Comparison of ENCODE assay signal across 11 cellular contexts in genomic region chr2:74201596-74201995, GRCh38. TPM values are rescaled to one million over a fixed set of nuclear protein-coding genes. Genes with fewer than 3 reads are reported as not detected.
DNase-seq lines count a peak whose midpoint lies in the region; ATAC-seq, FAIRE-seq and TF ChIP-seq lines count a peak whose summit lies in the region.
"Had no signal": no experiment of that assay in that cellular context is flagged by ENCODE, and none has a peak within 500 bp of the region (broad histone marks: within the 10 kb centered on the region; RNA-seq: fewer than 3 reads in every experiment).

No MANE protein-coding gene starts in this region.

- H3K27ac Mint-ChIP-seq in CD4-positive, CD25-positive, alpha-beta regulatory T cell: peak overlapping the region in 2 of 3 donors; percentile 39 to 43
- H3K27ac Mint-ChIP-seq in astrocyte (ENCODE audit: unreplicated experiment): no peak overlapping the region

- H2AK5ac ChIP-seq in IMR-90 (ENCODE audit: low read depth, low read length): no peak overlapping the region
- H2AK5ac ChIP-seq in mesenchymal stem cell (ENCODE audit: low read length, severe bottlenecking): no peak overlapping the region

- no TSS peak for BruUV-seq in IMR-90 (replicated peaks; lab: Mats Ljungman, UMichigan)

- FAIRE-seq in astrocyte (lab: Jason Lieb, UNC): no peak

- H3K27ac ChIP-seq in CD4-positive, CD25-positive, alpha-beta regulatory T cell (ENCODE audit: insufficient read depth, low read length, poor library complexity, severe bottlenecking): peak overlapping the region; percentile 14
- H3K27ac ChIP-seq in IMR-90 (ENCODE audit: insufficient read depth, low read length) (peak overlapping the region; percentile 6; the same call in 1 of the 2 replicates), astrocyte (ENCODE audit: low read depth, low read length) (no peak overlapping the region), mesenchymal stem cell (ENCODE audit: low read length, poor library complexity, severe bottlenecking) (no peak overlapping the region)

- H3K9me1 ChIP-seq in IMR-90 (ENCODE audit: insufficient read depth, low read length): peaks cover 29% of the 10 kb centered on the region

- H2AFZ ChIP-seq in IMR-90 (replicated peaks; ENCODE audit: low read length, poor library complexity) (no peak overlapping the region), astrocyte (ENCODE audit: low read depth, low read length) (no peak overlapping the region), mesenchymal stem cell (ENCODE audit: low read depth, low read length) (no peak overlapping the region)

- POLR2A ChIA-PET in IMR-90 (lab: Charles Lee; ENCODE audit: unreplicated experiment): no interaction called here

- H2BK15ac ChIP-seq in IMR-90 (ENCODE audit: low read depth, low read length) (no peak overlapping the region), mesenchymal stem cell (ENCODE audit: low read depth, poor library complexity, severe bottlenecking) (no peak overlapping the region)

- peak overlapping the region; percentile 1 to 97 (median 64) for H3K4me3 Mint-ChIP-seq in CD4-positive, CD25-positive, alpha-beta regulatory T cell
- H3K4me3 Mint-ChIP-seq in astrocyte (ENCODE audit: unreplicated experiment): peak overlapping the region; percentile 95

- no peak overlapping the region for H2BK12ac ChIP-seq in mesenchymal stem cell (ENCODE audit: low read length in 2 of 2)

- peaks cover 8% of the 10 kb centered on the region for H3K36me3 Mint-ChIP-seq in CD4-positive, CD25-positive, alpha-beta regulatory T cell
- peaks cover 12% of the 10 kb centered on the region for H3K36me3 Mint-ChIP-seq in astrocyte (ENCODE audit: low read depth, unreplicated experiment)

- H3K18ac ChIP-seq in IMR-90 (ENCODE audit: low read depth, low read length) (no peak overlapping the region), mesenchymal stem cell (ENCODE audit: low read depth in 1 of 2, low read length in 2 of 2) (no peak overlapping the region)

- no peaks in the 10 kb centered on the region for H3K27me3 ChIP-seq in CD4-positive, CD25-positive, alpha-beta regulatory T cell (ENCODE audit: control insufficient read depth, insufficient read depth, low read length)
- H3K27me3 ChIP-seq in IMR-90 (ENCODE audit: control insufficient read depth, insufficient read depth, low read length): no peaks in the 10 kb centered on the region
- H3K27me3 ChIP-seq in astrocyte (ENCODE audit: insufficient read depth, low read length): no peaks in the 10 kb centered on the region
- H3K27me3 ChIP-seq in mesenchymal stem cell (ENCODE audit: control insufficient read depth in 1 of 2, insufficient read depth in 1 of 2, low read length in 2 of 2): no peaks in the 10 kb centered on the region

- H3K4me3 ChIP-seq in CD4-positive, CD25-positive, alpha-beta regulatory T cell (ENCODE audit: low read depth, low read length): peak overlapping the region; percentile 1
- H3K4me3 ChIP-seq in IMR-90 (ENCODE audit: insufficient read depth, low read depth, low read length): no peak overlapping the region
- H3K4me3 ChIP-seq in astrocyte (ENCODE audit: insufficient read depth, low read depth, low read length): no peak overlapping the region
- H3K4me3 ChIP-seq in mesenchymal stem cell (ENCODE audit: insufficient read depth in 1 of 2, low read depth in 1 of 2, low read length in 2 of 2): peak overlapping the region in 1 of 2 experiments; percentile 18

- TF ChIP-seq RAD21 in IMR-90 (IDR thresholded peaks at IDR 0.05; ENCODE audit: low read length): no peak

- no peaks in the 10 kb centered on the region for H3K9me3 Mint-ChIP-seq in CD4-positive, CD25-positive, alpha-beta regulatory T cell
- H3K9me3 Mint-ChIP-seq in astrocyte (ENCODE audit: unreplicated experiment): no peaks in the 10 kb centered on the region

- H4K91ac ChIP-seq in IMR-90 (ENCODE audit: insufficient read depth, low read depth, low read length) (no peak overlapping the region), mesenchymal stem cell (ENCODE audit: low read length) (no peak overlapping the region)

- no peak overlapping the region for H3K56ac ChIP-seq in IMR-90 (ENCODE audit: extremely low read depth, insufficient read depth, low read length)

- no peak overlapping the region for H2AK9ac ChIP-seq in IMR-90 (replicated peaks; ENCODE audit: low read depth, low read length, poor library complexity)

- no peak for DNase-seq in CD4-positive, CD25-positive, alpha-beta regulatory T cell
- DNase-seq in IMR-90 (peak; percentile 66), astrocyte (ENCODE audit: low read depth) (peak; percentile 20), mesenchymal stem cell (peak; percentile 33), NCI-H2196 treated with DMSO at 0.1 percent for 48 hours (lab: John Stamatoyannopoulos, UW; ENCODE audit: unreplicated experiment) (no peak)
- DNase-seq in activated CD8-positive, alpha-beta memory T cell treated with anti-CD3 and anti-CD28 coated beads for 24 hours: no peak
- DNase-seq: dermis blood vessel endothelial cell, NCI-H1105 treated with DMSO at 0.1 percent for 48 hours, T-helper 9 cell had no signal

- H3K36me3 ChIP-seq in CD4-positive, CD25-positive, alpha-beta regulatory T cell (ENCODE audit: control insufficient read depth, insufficient read depth, low read length): no peaks in the 10 kb centered on the region
- H3K36me3 ChIP-seq in IMR-90 (ENCODE audit: control insufficient read depth, insufficient read depth, low read length) (peaks cover 12% of the 10 kb centered on the region; the same call in 1 of the 2 replicates), astrocyte (ENCODE audit: insufficient read depth, low read length) (no peaks in the 10 kb centered on the region), mesenchymal stem cell (ENCODE audit: control insufficient read depth in 1 of 2, insufficient read depth in 2 of 2, low read depth in 1 of 2, low read length in 2 of 2) (peaks cover 6 to 13% of the 10 kb centered on the region in 2 experiments)

- H3K4me2 ChIP-seq in IMR-90 (ENCODE audit: low read depth, low read length) (peak overlapping the region; percentile 50; the same call in 1 of the 2 replicates), astrocyte (ENCODE audit: low read length) (peak overlapping the region; percentile 6), mesenchymal stem cell (ENCODE audit: low read length, poor library complexity, severe bottlenecking) (no peak overlapping the region)

- H3K23ac ChIP-seq in IMR-90 (ENCODE audit: low read depth, low read length): no peak overlapping the region
- H3K23ac ChIP-seq in mesenchymal stem cell (ENCODE audit: low read length in 2 of 2): no peak overlapping the region

- H4K20me1 ChIP-seq in IMR-90 (ENCODE audit: insufficient read depth, low read length) (peaks cover 73% of the 10 kb centered on the region), astrocyte (ENCODE audit: insufficient read depth, low read length) (peaks cover 69% of the 10 kb centered on the region)

- no peak overlapping the region for H4K8ac ChIP-seq in IMR-90 (ENCODE audit: low read depth in 2 of 2, low read length in 2 of 2)
- H4K8ac ChIP-seq in mesenchymal stem cell (ENCODE audit: low read length): no peak overlapping the region

- peaks cover 42% of the 10 kb centered on the region for H3K4me1 ChIP-seq in CD4-positive, CD25-positive, alpha-beta regulatory T cell (ENCODE audit: control insufficient read depth, insufficient read depth, low read length, poor library complexity, severe bottlenecking)
- peaks cover 12% of the 10 kb centered on the region for H3K4me1 ChIP-seq in IMR-90 (ENCODE audit: control insufficient read depth, insufficient read depth, low read length)
- H3K4me1 ChIP-seq in astrocyte (ENCODE audit: insufficient read depth, low read length): peaks cover 11% of the 10 kb centered on the region
- peaks cover 8% of the 10 kb centered on the region for H3K4me1 ChIP-seq in mesenchymal stem cell (ENCODE audit: control insufficient read depth, insufficient read depth, low read depth, low read length)

- peaks cover 12 to 62% of the 10 kb centered on the region in 2 experiments; a peak in 3 of 4 replicates for H3K79me1 ChIP-seq in IMR-90 (ENCODE audit: low read depth in 1 of 2, low read length in 2 of 2)
- no peaks in the 10 kb centered on the region for H3K79me1 ChIP-seq in mesenchymal stem cell (replicated peaks; ENCODE audit: low read length, poor library complexity, severe bottlenecking)

- CTCF ChIA-PET in IMR-90 (lab: Yijun Ruan, JAX): no interaction called here

- H3K14ac ChIP-seq in IMR-90 (replicated peaks; ENCODE audit: low read depth, low read length) (no peak overlapping the region), mesenchymal stem cell (ENCODE audit: low read length in 2 of 2) (no peak overlapping the region)

- no peak overlapping the region for H3K4ac ChIP-seq in IMR-90 (ENCODE audit: low read depth, low read length)
- no peak overlapping the region for H3K4ac ChIP-seq in mesenchymal stem cell (ENCODE audit: low read depth in 1 of 2, low read length in 2 of 2)

- H2BK120ac ChIP-seq in IMR-90 (ENCODE audit: low read depth, low read length) (no peak overlapping the region), mesenchymal stem cell (ENCODE audit: low read depth, low read length) (no peak overlapping the region)

- H3K9ac ChIP-seq in IMR-90 (ENCODE audit: low read depth, low read length) (no peak overlapping the region), astrocyte (ENCODE audit: low read length) (no peak overlapping the region), mesenchymal stem cell (ENCODE audit: low read length) (peak overlapping the region; percentile 60)

- in situ Hi-C loops in IMR-90 (cut with MboI; ENCODE audit: low sequenced_read_pairs): no loop called here

- no peak overlapping the region for H2BK20ac ChIP-seq in IMR-90 (ENCODE audit: low read depth, low read length)

- intact Hi-C loops in IMR-90 (cut with micrococcal nuclease): no loop called here

- peaks cover 43 to 73% (median 60%) of the 10 kb centered on the region in 4 donors for H3K4me1 Mint-ChIP-seq in CD4-positive, CD25-positive, alpha-beta regulatory T cell
- H3K4me1 Mint-ChIP-seq in astrocyte (ENCODE audit: low read depth, unreplicated experiment): peaks cover 25% of the 10 kb centered on the region

- H2BK5ac ChIP-seq in IMR-90 (ENCODE audit: low read depth, low read length, poor library complexity, severe bottlenecking) (no peak overlapping the region), mesenchymal stem cell (ENCODE audit: low read depth, low read length, poor library complexity, severe bottlenecking) (no peak overlapping the region)

- WGBS in IMR-90 (ENCODE audit: extremely low coverage in 2 of 2, insufficient read length in 1 of 2), 2 experiments: no CpG with 5 or more reads among the region's 1 CpG
- 17% methylated on average over 1 of the region's 1 CpG for whole genome bisulfite sequencing in mesenchymal stem cell

- dilution Hi-C loops in IMR-90 (cut with HindIII; ENCODE audit: low sequenced_read_pairs, unreplicated experiment): no loop called here

- TF ChIP-seq POLR2A in IMR-90 (IDR thresholded peaks at IDR 0.05; ENCODE audit: low read depth, low read length): no peak

- TF ChIP-seq CTCF in IMR-90 (conservative IDR thresholded peaks at IDR 0.05; ENCODE audit: low read depth, low read length) (no peak), astrocyte (IDR thresholded peaks at IDR 0.05; ENCODE audit: insufficient read depth, low read depth, low read length) (no peak)

- no peak overlapping the region for H4K5ac ChIP-seq in IMR-90 (ENCODE audit: low read depth, low read length)

- H3K27me3 Mint-ChIP-seq in CD4-positive, CD25-positive, alpha-beta regulatory T cell: no peaks in the 10 kb centered on the region
- H3K27me3 Mint-ChIP-seq in astrocyte (ENCODE audit: low read depth, unreplicated experiment): no peaks in the 10 kb centered on the region

- ATAC-seq in CD4-positive, CD25-positive, alpha-beta regulatory T cell (ENCODE audit: low read depth in 2 of 2): no peak
- ATAC-seq in IMR-90 (ENCODE audit: low read depth) (no peak), HG03571 (IDR thresholded peaks at IDR 0.05; ENCODE audit: unreplicated experiment) (no peak), GM18502 (IDR thresholded peaks at IDR 0.05; ENCODE audit: poor library complexity, unreplicated experiment) (no peak)

- peaks cover 81% of the 10 kb centered on the region for H3K79me2 ChIP-seq in astrocyte (ENCODE audit: insufficient read depth, low read length)

- H3K9me3 ChIP-seq in CD4-positive, CD25-positive, alpha-beta regulatory T cell (ENCODE audit: control insufficient read depth in 2 of 2, low read length in 2 of 2): no peaks in the 10 kb centered on the region
- H3K9me3 ChIP-seq in IMR-90 (ENCODE audit: control insufficient read depth, insufficient read depth, low read length) (no peaks in the 10 kb centered on the region), astrocyte (ENCODE audit: insufficient read depth, low read depth, low read length) (no peaks in the 10 kb centered on the region), mesenchymal stem cell (ENCODE audit: control insufficient read depth, low read length) (no peaks in the 10 kb centered on the region)

RNA-seq across cellular contexts. Expression of gene MTHFD2, which starts 3.2 kb away (rescaled TPM):
- 48.1 TPM for total RNA-seq in CD4-positive, CD25-positive, alpha-beta regulatory T cell
- 10 to 100 TPM; 18.5 to 36.6 (median 26.5) TPM for polyA plus RNA-seq in CD4-positive, CD25-positive, alpha-beta regulatory T cell
- total RNA-seq in IMR-90 (2012; rRNA removed) (122 and 136 TPM in 2 replicates), astrocyte (350 and 365 TPM in 2 replicates)
- polyA plus RNA-seq in IMR-90 (2012; rRNA removed): 53.5 and 66.8 TPM in 2 replicates
- polyA plus RNA-seq in IMR-90 (2012; cell fraction: cytosol; rRNA removed): 38.4 and 49.1 TPM in 2 replicates
- polyA plus RNA-seq in IMR-90 (2012; cell fraction: nucleus; rRNA removed; ENCODE audit: low replicate concordance): 19.4 and 53.4 TPM in 2 replicates
- polyA plus RNA-seq in mesenchymal stem cell (2013, experiment 1 of 2): 88.7 TPM
- 89.4 TPM for polyA plus RNA-seq in mesenchymal stem cell (2013, experiment 2 of 2)

RNA-seq across cellular contexts. Expression of gene MOB1A, which starts 22.9 kb away (rescaled TPM):
- total RNA-seq in CD4-positive, CD25-positive, alpha-beta regulatory T cell: 161 TPM
- polyA plus RNA-seq in CD4-positive, CD25-positive, alpha-beta regulatory T cell: 100 to 1,000 TPM; 152 to 209 (median 166) TPM
- total RNA-seq in IMR-90 (2012; rRNA removed) (60.8 and 105 TPM in 2 replicates), astrocyte (107 and 116 TPM in 2 replicates)
- 15.4 and 21.0 TPM in 2 replicates for polyA plus RNA-seq in IMR-90 (2012; rRNA removed)
- 6.4 and 7.5 TPM in 2 replicates for polyA plus RNA-seq in IMR-90 (2012; cell fraction: cytosol; rRNA removed)
- polyA plus RNA-seq in IMR-90 (2012; cell fraction: nucleus; rRNA removed; ENCODE audit: low replicate concordance): 3.8 and 13.8 TPM in 2 replicates
- polyA plus RNA-seq in mesenchymal stem cell (2013, experiment 1 of 2): 51.8 TPM
- polyA plus RNA-seq in mesenchymal stem cell (2013, experiment 2 of 2): 52.4 TPM

RNA-seq across cellular contexts. Expression of gene BOLA3, which starts 53.9 kb away (rescaled TPM):
- total RNA-seq in CD4-positive, CD25-positive, alpha-beta regulatory T cell: 12.1 TPM
- 10 to 100 TPM; 60.4 to 76.4 (median 67.3) TPM for polyA plus RNA-seq in CD4-positive, CD25-positive, alpha-beta regulatory T cell
- total RNA-seq in IMR-90 (2012; rRNA removed) (13.3 and 36.4 TPM in 2 replicates), astrocyte (42.4 and 48.8 TPM in 2 replicates)
- polyA plus RNA-seq in IMR-90 (2012; rRNA removed): 39.5 and 46.5 TPM in 2 replicates
- 24.7 and 34.8 TPM in 2 replicates for polyA plus RNA-seq in IMR-90 (2012; cell fraction: cytosol; rRNA removed)
- 3.3 and 13.2 TPM in 2 replicates for polyA plus RNA-seq in IMR-90 (2012; cell fraction: nucleus; rRNA removed; ENCODE audit: low replicate concordance)
- 70.7 TPM for polyA plus RNA-seq in mesenchymal stem cell (2013, experiment 1 of 2)
- polyA plus RNA-seq in mesenchymal stem cell (2013, experiment 2 of 2): 74.6 TPM

Comparison
In these comparisons a context has a peak if more than half of its experiments do, and no peak if none do; other contexts are left out.
1. DNase-seq: peak in IMR-90 (single experiment), astrocyte (single experiment) and mesenchymal stem cell (single experiment); none in CD4-positive, CD25-positive, alpha-beta regulatory T cell (0 of 3), NCI-H2196 treated with DMSO at 0.1 percent for 48 hours (single experiment) and activated CD8-positive, alpha-beta memory T cell treated with anti-CD3 and anti-CD28 coated beads for 24 hours (single experiment).
2. H3K27ac ChIP-seq: peak in CD4-positive, CD25-positive, alpha-beta regulatory T cell (single experiment) and IMR-90 (single experiment); none in astrocyte (single experiment) and mesenchymal stem cell (single experiment).